ENCODE assay signal across 17 cellular contexts in genomic region chr2:186882511-186883071, GRCh38. TPM values are rescaled to one million over a fixed set of nuclear protein-coding genes. Genes with fewer than 3 reads are reported as not detected.
"Had no signal": no experiment of that assay in that cellular context is flagged by ENCODE, and none has a peak within 500 bp of the region (broad histone marks: within the 10 kb centered on the region; RNA-seq: fewer than 3 reads in every experiment).

No MANE protein-coding gene starts in this region.

- DNase-seq: activated B cell treated with CpG ODN at 0.5 μM for 24 hours; activated CD4-positive, alpha-beta T cell treated with anti-CD3 and anti-CD28 coated beads, Interleukin-2, amount 10 ng/mL, durations not matched to agents 24 days and 14 days; activated naive CD4-positive, alpha-beta T cell treated with anti-CD3 and anti-CD28 coated beads for 36 hours; caudate nucleus; colonic mucosa; effector CD8-positive, alpha-beta T cell; kidney glomerular epithelial cell; naive B cell; right lobe of liver; spleen; stimulated activated CD4-positive, alpha-beta T cell treated with anti-CD3 and anti-CD28 coated beads, Interleukin-1b, Interleukin-23, amount 100 ng/mL, for 48 hours had no signal

- H3K4me3 Mint-ChIP-seq: activated B cell treated with CpG ODN at 0.5 μM for 24 hours; activated CD4-positive, alpha-beta T cell treated with anti-CD3 and anti-CD28 coated beads, Interleukin-2, amount 10 ng/mL, durations not matched to agents 24 days and 14 days; activated naive CD4-positive, alpha-beta T cell treated with anti-CD3 and anti-CD28 coated beads for 36 hours; activated T-helper 17 cell treated with anti-CD3 and anti-CD28 coated beads, Interleukin-2, amount 50 U/mL, for 72 hours; naive B cell; stimulated activated memory B cell treated with anti-CD40 and anti-IgM and Interleukin-4, amounts not matched to agents 10 μg/mL and 1 μg/mL and 100 μg/mL, for 72 hours had no signal

- H3K4me3 ChIP-seq: colonic mucosa, hepatocyte, right lobe of liver, spleen, tibial nerve had no signal

- H3K4me1 Mint-ChIP-seq: activated B cell treated with CpG ODN at 0.5 μM for 24 hours; activated CD4-positive, alpha-beta T cell treated with anti-CD3 and anti-CD28 coated beads, Interleukin-2, amount 10 ng/mL, durations not matched to agents 24 days and 14 days; activated T-helper 17 cell treated with anti-CD3 and anti-CD28 coated beads, Interleukin-2, amount 50 U/mL, for 72 hours; naive B cell; stimulated activated memory B cell treated with anti-CD40 and anti-IgM and Interleukin-4, amounts not matched to agents 10 μg/mL and 1 μg/mL and 100 μg/mL, for 72 hours had no signal

- H3K36me3 Mint-ChIP-seq: stimulated activated memory B cell treated with anti-CD40 and anti-IgM and Interleukin-4, amounts not matched to agents 10 μg/mL and 1 μg/mL and 100 μg/mL, for 72 hours had no signal

- H3K27me3 Mint-ChIP-seq: activated B cell treated with CpG ODN at 0.5 μM for 24 hours; activated CD4-positive, alpha-beta T cell treated with anti-CD3 and anti-CD28 coated beads, Interleukin-2, amount 10 ng/mL, durations not matched to agents 24 days and 14 days; activated T-helper 17 cell treated with anti-CD3 and anti-CD28 coated beads, Interleukin-2, amount 50 U/mL, for 72 hours; naive B cell; stimulated activated memory B cell treated with anti-CD40 and anti-IgM and Interleukin-4, amounts not matched to agents 10 μg/mL and 1 μg/mL and 100 μg/mL, for 72 hours had no signal

- ATAC-seq: activated T-helper 17 cell treated with anti-CD3 and anti-CD28 coated beads, Interleukin-2, amount 50 U/mL, for 72 hours; right lobe of liver; stimulated activated memory B cell treated with anti-CD40 and anti-IgM and Interleukin-4, amounts not matched to agents 10 μg/mL and 1 μg/mL and 100 μg/mL, for 72 hours had no signal

- H3K27ac Mint-ChIP-seq: activated B cell treated with CpG ODN at 0.5 μM for 24 hours; activated CD4-positive, alpha-beta T cell treated with anti-CD3 and anti-CD28 coated beads, Interleukin-2, amount 10 ng/mL, durations not matched to agents 24 days and 14 days; activated naive CD4-positive, alpha-beta T cell treated with anti-CD3 and anti-CD28 coated beads for 36 hours; activated T-helper 17 cell treated with anti-CD3 and anti-CD28 coated beads, Interleukin-2, amount 50 U/mL, for 72 hours; naive B cell; stimulated activated memory B cell treated with anti-CD40 and anti-IgM and Interleukin-4, amounts not matched to agents 10 μg/mL and 1 μg/mL and 100 μg/mL, for 72 hours had no signal

RNA-seq across cellular contexts. Expression of gene ZSWIM2, which starts 33.6 kb away (rescaled TPM):
- total RNA-seq: activated B cell treated with CpG ODN at 0.5 μM for 24 hours; activated CD4-positive, alpha-beta T cell treated with anti-CD3 and anti-CD28 coated beads, Interleukin-2, amount 10 ng/mL, durations not matched to agents 24 days and 14 days; activated naive CD4-positive, alpha-beta T cell treated with anti-CD3 and anti-CD28 coated beads for 36 hours; activated T-helper 17 cell treated with anti-CD3 and anti-CD28 coated beads, Interleukin-2, amount 50 U/mL, for 72 hours; colonic mucosa; lower leg skin; posterior vena cava; right lobe of liver; spleen; tibial nerve had no signal
